9 cellular contexts compared by ENCODE assay signal in the genomic region with DNA sequence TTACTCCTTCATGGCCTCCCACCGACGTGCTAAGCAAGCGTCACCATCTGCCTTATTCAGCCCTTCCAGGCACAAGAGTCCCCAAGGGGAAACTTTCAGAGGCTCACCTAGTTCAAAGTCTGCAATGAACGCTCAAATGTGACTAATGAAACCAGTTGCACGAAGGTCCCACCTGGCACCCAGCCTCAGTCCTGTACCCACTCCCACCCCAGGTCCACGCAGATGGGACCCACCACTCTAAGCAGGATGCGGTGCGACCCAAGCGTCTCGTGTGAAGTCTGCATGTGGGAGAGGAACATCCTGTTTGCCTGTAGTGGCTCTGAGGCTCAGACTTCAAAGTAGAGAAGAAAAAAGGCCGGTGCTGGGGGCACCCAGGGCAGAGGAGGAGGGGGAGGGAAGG. TPM values are rescaled to one million over a fixed set of nuclear protein-coding genes. Genes with fewer than 3 reads are reported as not detected.
DNase-seq lines count a peak whose midpoint lies in the region; ATAC-seq and TF ChIP-seq lines count a peak whose summit lies in the region.
"Had no signal": no experiment of that assay in that cellular context is flagged by ENCODE, and none has a peak within 500 bp of the region (broad histone marks: within the 10 kb centered on the region; RNA-seq: fewer than 3 reads in every experiment).

No MANE protein-coding gene starts in this region.

- peak overlapping the region; percentile 15 to 43 (median 25) for H3K27ac ChIP-seq in transverse colon
- H3K27ac ChIP-seq: epithelial cell of prostate had no signal

- no peaks in the 10 kb centered on the region for H3K27me3 ChIP-seq in transverse colon

- 61 to 78% methylated on average over 3 to 11 of the region's 11 CpGs for whole genome bisulfite sequencing in transverse colon (ENCODE audit: low coverage in 1 of 2), 2 donors

- H3K36me3 ChIP-seq in mucosa of descending colon (ENCODE audit: low read depth) (no peaks in the 10 kb centered on the region), transverse colon (no peaks in the 10 kb centered on the region)

- no peaks in the 10 kb centered on the region for H3K9me3 ChIP-seq in mucosa of descending colon
- no peaks in the 10 kb centered on the region for H3K9me3 ChIP-seq in transverse colon

- intact Hi-C loops in mucosa of descending colon (cut with DNase I, micrococcal nuclease) (no loop called here), transverse colon (cut with DNase I; ENCODE audit: low total_unique reads) (no loop called here)

- H3K4me3 ChIP-seq in mucosa of descending colon: no peak overlapping the region
- no peak overlapping the region for H3K4me3 ChIP-seq in transverse colon

- H3K4me1 ChIP-seq in mucosa of descending colon (ENCODE audit: low read depth) (peaks cover 3% of the 10 kb centered on the region), transverse colon (peaks cover 0 to 33% (median 4%) of the 10 kb centered on the region in 4 donors)

- peak; percentile 82 for ATAC-seq in mucosa of descending colon

- no peak for TF ChIP-seq POLR2A in transverse colon (IDR thresholded peaks at IDR 0.05)

- DNase-seq in NCI-H82 (lab: John Stamatoyannopoulos, UW): peak; percentile 31
- no peak for DNase-seq in NCI-H82 treated with DMSO at 0.1 percent for 48 hours (lab: John Stamatoyannopoulos, UW; ENCODE audit: unreplicated experiment)
- DNase-seq in activated CD8-positive, alpha-beta memory T cell treated with anti-CD3 and anti-CD28 coated beads for 24 hours: peak; percentile 89
- DNase-seq in mucosa of descending colon: peak; percentile 38 to 83 (median 60)
- peak; percentile 57 for DNase-seq in transverse colon
- DNase-seq in germinal center (ENCODE audit: low spot score): no peak
- no peak for DNase-seq in NCI-H2196 (lab: John Stamatoyannopoulos, UW; ENCODE audit: unreplicated experiment)
- no peak for DNase-seq in ACHN

- in situ Hi-C loops in transverse colon (cut with MboI; ENCODE audit: low pct_ligation_motif_present in 1 of 4, low pct_unique_long_range_greater_than_20kb in 1 of 4, low sequenced_read_pairs in 3 of 4) (no loop called here), ACHN (cut with HindIII; ENCODE audit: low pct_ligation_motif_present, low pct_unique_long_range_greater_than_20kb, low sequenced_read_pairs) (no loop called here)

- TF ChIP-seq CTCF in mucosa of descending colon (IDR thresholded peaks at IDR 0.05) (no peak), transverse colon (IDR thresholded peaks at IDR 0.05) (no peak)

- TF ChIP-seq EP300 in transverse colon (IDR thresholded peaks at IDR 0.05; ENCODE audit: low read depth): no peak

RNA-seq across cellular contexts. Expression of a gene that starts 40.3 kb away (rescaled TPM):
- total RNA-seq in mucosa of descending colon (10 to 100 TPM; 14.9 to 68.8 (median 19.2) TPM), transverse colon (10 to 100 TPM; 26.3 to 47.1 (median 38.8) TPM)

Comparison
In these comparisons a context has a peak if more than half of its experiments do, and no peak if none do; other contexts are left out.
1. DNase-seq: peak in NCI-H82 (single experiment), activated CD8-positive, alpha-beta memory T cell treated with anti-CD3 and anti-CD28 coated beads for 24 hours (single experiment), mucosa of descending colon (3 of 3) and transverse colon (single experiment); none in NCI-H82 treated with DMSO at 0.1 percent for 48 hours (single experiment), germinal center (single experiment), NCI-H2196 (single experiment) and ACHN (single experiment).